ENCODE assay signal across 9 cellular contexts in genomic region chr19:2524840-2525723, GRCh38. TPM values are rescaled to one million over a fixed set of nuclear protein-coding genes. Genes with fewer than 3 reads are reported as not detected.
DNase-seq lines count a peak whose midpoint lies in the region; ATAC-seq and TF ChIP-seq lines count a peak whose summit lies in the region.
"Had no signal": no experiment of that assay in that cellular context is flagged by ENCODE, and none has a peak within 500 bp of the region (broad histone marks: within the 10 kb centered on the region; RNA-seq: fewer than 3 reads in every experiment).

No MANE protein-coding gene starts in this region.

- H3K4me1 ChIP-seq in adrenal gland (replicated peaks in 1 of 2) (no peaks in the 10 kb centered on the region), upper lobe of left lung (peaks cover 6 to 13% (median 10%) of the 10 kb centered on the region in 4 donors)

- TF ChIP-seq EP300 in upper lobe of left lung (IDR thresholded peaks at IDR 0.05) = no peak

- WGBS in adrenal gland, 4 donors = 65 to 77% (median 71%) methylated on average over 23 to 45 of the region's 45 CpGs
- WGBS in upper lobe of left lung, 2 donors = 80 to 85% methylated on average over 22 to 45 of the region's 45 CpGs

- no peak for TF ChIP-seq POLR2A in adrenal gland (IDR thresholded peaks at IDR 0.05)
- no peak for TF ChIP-seq POLR2A in upper lobe of left lung (IDR thresholded peaks at IDR 0.05)

- H3K4me3 ChIP-seq in adrenal gland (no peak overlapping the region), upper lobe of left lung (no peak overlapping the region)

- H3K27me3 ChIP-seq in adrenal gland = no peaks in the 10 kb centered on the region
- H3K27me3 ChIP-seq in upper lobe of left lung = no peaks in the 10 kb centered on the region

- H3K27ac ChIP-seq in adrenal gland (no peak overlapping the region), upper lobe of left lung (no peak overlapping the region)
- H3K27ac ChIP-seq: 22Rv1 had no signal

- H3K4me3 Mint-ChIP-seq in endothelial cell (ENCODE audit: unreplicated experiment) = no peak overlapping the region

- no peaks in the 10 kb centered on the region for H3K9me3 Mint-ChIP-seq in endothelial cell (ENCODE audit: unreplicated experiment)

- no peaks in the 10 kb centered on the region for H3K4me1 Mint-ChIP-seq in endothelial cell (ENCODE audit: unreplicated experiment)

- H3K27ac Mint-ChIP-seq in endothelial cell (ENCODE audit: unreplicated experiment) = no peak overlapping the region

- peaks cover 4% of the 10 kb centered on the region for H3K27me3 Mint-ChIP-seq in endothelial cell (ENCODE audit: unreplicated experiment)

- H3K36me3 Mint-ChIP-seq in endothelial cell (ENCODE audit: low read depth, unreplicated experiment) = no peaks in the 10 kb centered on the region

- TF ChIP-seq CTCF in adrenal gland (IDR thresholded peaks at IDR 0.05) (no peak), upper lobe of left lung (IDR thresholded peaks at IDR 0.05) (no peak), endothelial cell (IDR thresholded peaks at IDR 0.05; ENCODE audit: unreplicated experiment) (no peak)

- H3K9me3 ChIP-seq in adrenal gland (replicated peaks in 1 of 3) (no peaks in the 10 kb centered on the region), upper lobe of left lung (no peaks in the 10 kb centered on the region)

- peak; percentile 49 for DNase-seq in DMS 273 (lab: John Stamatoyannopoulos, UW; ENCODE audit: unreplicated experiment)
- no peak for DNase-seq in DMS 273 treated with DMSO at 0.1 percent for 48 hours (lab: John Stamatoyannopoulos, UW)
- DNase-seq in adrenal gland = peak in 6 of 7 donors; percentile 53 to 79 (median 58)
- peak; percentile 22 for DNase-seq in inferior parietal cortex (ENCODE audit: extremely low spot score)
- peak in 1 of 2 donors; percentile 84 for DNase-seq in upper lobe of left lung
- no peak for DNase-seq in stimulated activated CD4-positive, alpha-beta T cell treated with anti-CD3 and anti-CD28 coated beads, Interleukin-2, amount 100 ng/mL, for 48 hours
- DNase-seq in endothelial cell (ENCODE audit: low spot score) = no peak

- H3K36me3 ChIP-seq in adrenal gland (replicated peaks in 1 of 2) (no peaks in the 10 kb centered on the region), upper lobe of left lung (no peaks in the 10 kb centered on the region)

- intact Hi-C loops in adrenal gland (cut with DNase I) = no loop called here

- peak; percentile 12 to 74 for ATAC-seq in upper lobe of left lung (ENCODE audit: low FRiP score in 2 of 2)
- ATAC-seq in GM21390 (IDR thresholded peaks at IDR 0.05; ENCODE audit: unreplicated experiment) = no peak

RNA-seq across cellular contexts. Expression of gene GADD45B, which starts 49.2 kb away (rescaled TPM):
- total RNA-seq in adrenal gland (100 to 1,000 TPM in 2 of 8 donors, 10 to 100 TPM in 6; 47.0 to 119 (median 74.2) TPM), upper lobe of left lung (100 to 1,000 TPM in 4 of 6 donors, 10 to 100 TPM in 2; 93.2 to 247 (median 139) TPM), endothelial cell (ENCODE audit: unreplicated experiment) (1.2 TPM)
- 100 to 1,000 TPM in 1 of 3 donors, 10 to 100 TPM in 2; 18.3 to 132 (median 81.2) TPM for polyA plus RNA-seq in adrenal gland

Comparison
In these comparisons a context has a peak if more than half of its experiments do, and no peak if none do; other contexts are left out.
1. DNase-seq: peak in DMS 273 (single experiment), adrenal gland (6 of 7) and inferior parietal cortex (single experiment); none in DMS 273 treated with DMSO at 0.1 percent for 48 hours (single experiment), stimulated activated CD4-positive, alpha-beta T cell treated with anti-CD3 and anti-CD28 coated beads, Interleukin-2, amount 100 ng/mL, for 48 hours (0 of 2) and endothelial cell (single experiment).
2. RNA of gene GADD45B, which starts 49.2 kb away (total RNA-seq): 93.2 to 247 TPM in upper lobe of left lung and 47.0 to 119 TPM in adrenal gland; 1.2 TPM in endothelial cell (single experiment); every median in the first group is over 10 times any median in the second.